Comparison of ENCODE assay signal across 8 cellular contexts in genomic region chr1:115643219-115643618, GRCh38. TPM values are rescaled to one million over a fixed set of nuclear protein-coding genes. Genes with fewer than 3 reads are reported as not detected.
DNase-seq lines count a peak whose midpoint lies in the region; ATAC-seq and TF ChIP-seq lines count a peak whose summit lies in the region.

No MANE protein-coding gene starts in this region.

- intact Hi-C loops in aorta (cut with DNase I), result no loop called here

- H3K36me3 Mint-ChIP-seq in chondrocyte (ENCODE audit: low read depth), result peaks cover 4% of the 10 kb centered on the region
- H3K36me3 Mint-ChIP-seq in naive thymus-derived CD8-positive, alpha-beta T cell, result peaks cover 0 to 18% (median 10%) of the 10 kb centered on the region in 3 donors

- H3K4me1 Mint-ChIP-seq in chondrocyte (ENCODE audit: low read depth), result peaks cover 14% of the 10 kb centered on the region
- H3K4me1 Mint-ChIP-seq in naive thymus-derived CD8-positive, alpha-beta T cell, result peaks cover 4 to 18% (median 10%) of the 10 kb centered on the region in 4 donors

- no peak for ATAC-seq in naive thymus-derived CD8-positive, alpha-beta T cell
- no peak for ATAC-seq in aorta (ENCODE audit: low FRiP score)
- no peak for ATAC-seq in HG02610 (IDR thresholded peaks at IDR 0.05; ENCODE audit: unreplicated experiment)

- peaks cover 5% of the 10 kb centered on the region for H3K9me3 Mint-ChIP-seq in chondrocyte (ENCODE audit: low read depth)
- H3K9me3 Mint-ChIP-seq in naive thymus-derived CD8-positive, alpha-beta T cell, result peaks cover 8 to 39% (median 21%) of the 10 kb centered on the region in 9 donors

- POLR2A ChIA-PET in naive thymus-derived CD8-positive, alpha-beta T cell (lab: Charles Lee), result no interaction called here

- H3K27me3 ChIP-seq in BE2C (peaks cover 18% of the 10 kb centered on the region), aorta (ENCODE audit: control insufficient read depth in 1 of 2, insufficient read depth in 2 of 2, low read length in 1 of 2) (no peaks in the 10 kb centered on the region)

- H3K27ac ChIP-seq in aorta (ENCODE audit: low read depth in 1 of 2, low read length in 2 of 2), result no peak overlapping the region

- WGBS in aorta, 2 donors, result 46 to 48% methylated on average over 4 of the region's 4 CpGs

- no peaks in the 10 kb centered on the region for H3K36me3 ChIP-seq in BE2C
- no peaks in the 10 kb centered on the region for H3K36me3 ChIP-seq in aorta (ENCODE audit: control insufficient read depth in 1 of 2, insufficient read depth in 2 of 2, low read length in 1 of 2)

- peak overlapping the region; percentile 64 for H3K4me3 ChIP-seq in BE2C (ENCODE audit: low read depth, low read length)
- H3K4me3 ChIP-seq in Jurkat, Clone E6-1 (ENCODE audit: low read length), result peak overlapping the region; percentile 81
- peak overlapping the region in 1 of 2 donors; percentile 96 for H3K4me3 ChIP-seq in aorta (ENCODE audit: low read length in 2 of 2)

- peaks cover 3% of the 10 kb centered on the region for H3K9me3 ChIP-seq in BE2C
- no peaks in the 10 kb centered on the region for H3K9me3 ChIP-seq in aorta (ENCODE audit: control insufficient read depth, low read length)

- H3K4me1 ChIP-seq in BE2C (no peaks in the 10 kb centered on the region), aorta (ENCODE audit: control insufficient read depth in 1 of 2, insufficient read depth in 2 of 2, low read length in 2 of 2) (peaks cover 0 to 3% of the 10 kb centered on the region in 2 donors)

- H3K4me3 Mint-ChIP-seq in chondrocyte (ENCODE audit: unreplicated experiment), result peak overlapping the region; percentile 81
- H3K4me3 Mint-ChIP-seq in naive thymus-derived CD8-positive, alpha-beta T cell, result peak overlapping the region; percentile 53 to 87 (median 72)

- peak overlapping the region; percentile 66 for H3K27ac Mint-ChIP-seq in chondrocyte (ENCODE audit: unreplicated experiment)
- H3K27ac Mint-ChIP-seq in naive thymus-derived CD8-positive, alpha-beta T cell, result no peak overlapping the region

- DNase-seq in BE2C (no peak), chondrocyte (ENCODE audit: low spot score) (no peak), NCI-H1436 (lab: John Stamatoyannopoulos, UW) (no peak), aorta (no peak), NCI-H2029 treated with DMSO at 0.1 percent for 48 hours (lab: John Stamatoyannopoulos, UW) (no peak)
- no peak for DNase-seq in Jurkat, Clone E6-1 (ENCODE audit: low read depth, low spot score)
- no peak for DNase-seq in naive thymus-derived CD8-positive, alpha-beta T cell

- H3K27me3 Mint-ChIP-seq in chondrocyte (ENCODE audit: low read depth), result peaks cover 6% of the 10 kb centered on the region
- peaks cover 20 to 38% (median 26%) of the 10 kb centered on the region in 5 donors for H3K27me3 Mint-ChIP-seq in naive thymus-derived CD8-positive, alpha-beta T cell

- TF ChIP-seq CTCF in BE2C (IDR thresholded peaks at IDR 0.05; ENCODE audit: low read depth, low read length) (no peak), chondrocyte (IDR thresholded peaks at IDR 0.05) (no peak)

RNA-seq across cellular contexts. Expression of gene VANGL1, which starts 1.4 kb away (rescaled TPM):
- polyA plus RNA-seq in BE2C (2012; ENCODE audit: insufficient read depth, insufficient read length, low read depth), result 2.8 TPM
- polyA plus RNA-seq in Jurkat, Clone E6-1 (2012; ENCODE audit: insufficient read depth, insufficient read length), result 54.8 TPM
- total RNA-seq in chondrocyte (16.2 to 19.2 TPM (median 18.0 TPM) in 3 replicates), aorta (10 to 100 TPM; 10.5 to 14.8 TPM)
- under 1 TPM; 0.22 to 0.55 TPM for total RNA-seq in naive thymus-derived CD8-positive, alpha-beta T cell
- 1 to 10 TPM in 1 of 3 donors, under 1 TPM in 2; 0.22 to 3.4 (median 0.23) TPM for polyA plus RNA-seq in naive thymus-derived CD8-positive, alpha-beta T cell
- 1 to 10 TPM in 1 of 2 donors, under 1 TPM in 1; 0.75 to 1.5 TPM for polyA plus RNA-seq in aorta

Comparison
In these comparisons a context has a peak if more than half of its experiments do, and no peak if none do; other contexts are left out.
1. RNA of gene VANGL1, which starts 1.4 kb away (total RNA-seq): 16.2 to 19.2 TPM in chondrocyte and 10.5 to 14.8 TPM in aorta; 0.22 to 0.55 TPM in naive thymus-derived CD8-positive, alpha-beta T cell; every median in the first group is over 4 times any median in the second.